Comparison of ENCODE assay signal across 7 cellular contexts in the genomic region with DNA sequence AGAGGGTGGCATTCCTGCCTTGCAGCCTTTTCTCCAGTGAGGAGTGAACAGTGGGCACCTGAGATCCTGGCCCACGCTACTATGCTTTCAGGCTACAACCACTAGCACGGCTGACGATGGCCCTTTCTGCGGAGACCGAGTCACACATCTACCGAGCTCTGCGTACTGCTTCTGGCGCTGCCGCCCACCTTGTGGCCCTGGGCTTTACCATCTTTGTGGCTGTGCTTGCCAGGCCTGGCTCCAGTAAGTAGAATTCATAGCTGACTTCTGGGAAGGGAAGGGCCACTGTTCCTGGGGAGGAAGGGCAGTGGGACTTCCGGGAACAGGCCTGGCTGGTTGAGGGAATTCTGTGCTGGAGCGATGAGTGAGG. TPM values are rescaled to one million over a fixed set of nuclear protein-coding genes. Genes with fewer than 3 reads are reported as not detected.
DNase-seq lines count a peak whose midpoint lies in the region; ATAC-seq and TF ChIP-seq lines count a peak whose summit lies in the region.

No MANE protein-coding gene starts in this region.

- no peak for ATAC-seq in activated CD8-positive, alpha-beta T cell treated with anti-CD3 and anti-CD28 coated beads for 36 hours
- no peak for ATAC-seq in stimulated activated memory B cell treated with anti-CD40 and anti-IgM and Interleukin-4, amounts not matched to agents 10 μg/mL and 1 μg/mL and 100 μg/mL, for 72 hours
- ATAC-seq in HG02588 (IDR thresholded peaks at IDR 0.05; ENCODE audit: unreplicated experiment): no peak

- peak overlapping the region; percentile 75 for H3K4me3 ChIP-seq in HFF-Myc (replicated peaks; ENCODE audit: low read depth, low read length)
- peak overlapping the region; percentile 94 for H3K4me3 ChIP-seq in iPS-11a (ENCODE audit: low read depth, low read length)

- CTCF ChIA-PET in activated CD8-positive, alpha-beta T cell treated with anti-CD3 and anti-CD28 coated beads for 36 hours (lab: Charles Lee): interaction anchor here (1.3 to 6.1 kb wide), 6 partner anchors 10 to 199 kb away, joined by 4 to 46 read pairs (median 11); a partner anchor contains a TSS

- no peaks in the 10 kb centered on the region for H3K27me3 Mint-ChIP-seq in activated CD8-positive, alpha-beta T cell treated with anti-CD3 and anti-CD28 coated beads for 36 hours
- H3K27me3 Mint-ChIP-seq in stimulated activated memory B cell treated with anti-CD40 and anti-IgM and Interleukin-4, amounts not matched to agents 10 μg/mL and 1 μg/mL and 100 μg/mL, for 72 hours: no peaks in the 10 kb centered on the region

- H3K36me3 Mint-ChIP-seq in activated CD8-positive, alpha-beta T cell treated with anti-CD3 and anti-CD28 coated beads for 36 hours (ENCODE audit: low read depth): peaks cover 24% of the 10 kb centered on the region
- H3K36me3 Mint-ChIP-seq in stimulated activated memory B cell treated with anti-CD40 and anti-IgM and Interleukin-4, amounts not matched to agents 10 μg/mL and 1 μg/mL and 100 μg/mL, for 72 hours: peaks cover 24% of the 10 kb centered on the region

- intact Hi-C loops in activated CD8-positive, alpha-beta T cell treated with anti-CD3 and anti-CD28 coated beads for 36 hours (cut with micrococcal nuclease): no loop called here

- H3K4me1 Mint-ChIP-seq in activated CD8-positive, alpha-beta T cell treated with anti-CD3 and anti-CD28 coated beads for 36 hours (ENCODE audit: low read depth): peaks cover 56% of the 10 kb centered on the region
- peaks cover 70% of the 10 kb centered on the region for H3K4me1 Mint-ChIP-seq in stimulated activated memory B cell treated with anti-CD40 and anti-IgM and Interleukin-4, amounts not matched to agents 10 μg/mL and 1 μg/mL and 100 μg/mL, for 72 hours

- POLR2A ChIA-PET in activated CD8-positive, alpha-beta T cell treated with anti-CD3 and anti-CD28 coated beads for 36 hours (lab: Charles Lee): interaction anchor here (0.7 to 6.9 kb wide), 7 partner anchors 8 to 60 kb away, joined by 3 to 137 read pairs (median 4); a partner anchor contains a TSS

- H3K9me3 Mint-ChIP-seq in activated CD8-positive, alpha-beta T cell treated with anti-CD3 and anti-CD28 coated beads for 36 hours: no peaks in the 10 kb centered on the region
- no peaks in the 10 kb centered on the region for H3K9me3 Mint-ChIP-seq in stimulated activated memory B cell treated with anti-CD40 and anti-IgM and Interleukin-4, amounts not matched to agents 10 μg/mL and 1 μg/mL and 100 μg/mL, for 72 hours

- H3K27ac Mint-ChIP-seq in activated CD8-positive, alpha-beta T cell treated with anti-CD3 and anti-CD28 coated beads for 36 hours: peak overlapping the region; percentile 96
- H3K27ac Mint-ChIP-seq in stimulated activated memory B cell treated with anti-CD40 and anti-IgM and Interleukin-4, amounts not matched to agents 10 μg/mL and 1 μg/mL and 100 μg/mL, for 72 hours: peak overlapping the region; percentile 95

- no peak for TF ChIP-seq CTCF in HFF-Myc (IDR thresholded peaks at IDR 0.05; ENCODE audit: low read depth, low read length, missing control alignments)
- no peak for TF ChIP-seq CTCF in activated CD8-positive, alpha-beta T cell treated with anti-CD3 and anti-CD28 coated beads for 36 hours (IDR thresholded peaks at IDR 0.05)

- DNase-seq in HFF-Myc (ENCODE audit: extremely low read depth, low read depth) (no peak), NCI-H2081 (lab: John Stamatoyannopoulos, UW) (no peak), NCI-H82 (lab: John Stamatoyannopoulos, UW) (no peak)
- peak; percentile 41 for DNase-seq in activated CD8-positive, alpha-beta T cell treated with anti-CD3 and anti-CD28 coated beads for 36 hours

- peak overlapping the region; percentile 91 for H3K4me3 Mint-ChIP-seq in activated CD8-positive, alpha-beta T cell treated with anti-CD3 and anti-CD28 coated beads for 36 hours
- peak overlapping the region; percentile 96 for H3K4me3 Mint-ChIP-seq in stimulated activated memory B cell treated with anti-CD40 and anti-IgM and Interleukin-4, amounts not matched to agents 10 μg/mL and 1 μg/mL and 100 μg/mL, for 72 hours

RNA-seq across cellular contexts. Expression of a gene that starts 0.6 kb away (rescaled TPM):
- total RNA-seq in activated CD8-positive, alpha-beta T cell treated with anti-CD3 and anti-CD28 coated beads for 36 hours: 10 to 100 TPM; 17.1 to 18.2 TPM

RNA-seq across cellular contexts. Expression of a gene that starts 0.7 kb away (rescaled TPM):
- 10 to 100 TPM; 41.3 to 44.7 TPM for total RNA-seq in activated CD8-positive, alpha-beta T cell treated with anti-CD3 and anti-CD28 coated beads for 36 hours

RNA-seq across cellular contexts. Expression of a gene that starts 5.8 kb away (rescaled TPM):
- total RNA-seq in activated CD8-positive, alpha-beta T cell treated with anti-CD3 and anti-CD28 coated beads for 36 hours: 1 to 10 TPM; 1.5 to 2.6 TPM

RNA-seq across cellular contexts. Expression of a gene that starts 8.0 kb away (rescaled TPM):
- 10 to 100 TPM; 15.2 to 16.8 TPM for total RNA-seq in activated CD8-positive, alpha-beta T cell treated with anti-CD3 and anti-CD28 coated beads for 36 hours

RNA-seq across cellular contexts. Expression of a gene that starts 10.7 kb away (rescaled TPM):
- total RNA-seq in activated CD8-positive, alpha-beta T cell treated with anti-CD3 and anti-CD28 coated beads for 36 hours: 10 to 100 TPM; 75.8 to 76.5 TPM
